ENCODE assay signal across 9 cellular contexts in the genomic region with DNA sequence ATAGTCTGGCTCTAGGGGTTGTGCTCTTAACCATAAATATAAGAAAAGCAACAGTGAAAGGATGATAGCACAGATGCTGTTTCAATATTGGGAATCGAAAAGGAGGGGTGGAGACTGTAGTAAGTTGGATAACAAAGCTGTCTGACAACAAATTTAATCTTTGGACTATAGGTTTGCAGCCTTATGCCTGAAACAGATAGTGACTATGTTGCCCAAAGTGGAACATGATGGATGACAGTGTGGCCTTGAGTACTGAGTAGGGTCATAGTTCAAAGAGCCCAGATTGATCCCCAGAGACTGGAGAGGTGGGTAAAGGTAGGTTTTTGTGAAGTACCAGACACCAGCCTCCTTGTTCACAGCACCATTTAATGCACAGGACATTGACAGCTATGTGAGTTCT.
"Had no signal": no experiment of that assay in that cellular context is flagged by ENCODE, and none has a peak within 500 bp of the region (broad histone marks: within the 10 kb centered on the region; RNA-seq: fewer than 3 reads in every experiment).

No MANE protein-coding gene starts in this region.

- H3K9ac ChIP-seq: KMS-11 had no signal

- DNase-seq: H9, HCEC 1CT, IMR-90, KBM-7 had no signal

- FAIRE-seq: H1, H54, HTR-8/SVneo had no signal

- ATAC-seq: GM23338 had no signal

- H3K4me3 ChIP-seq: GM23338 had no signal

- H3K4me2 ChIP-seq: GM23338, KMS-11 had no signal

- H3K27ac ChIP-seq: KMS-11 had no signal

- H2AFZ ChIP-seq: GM23338 had no signal
